In genomic region chr15:72733941-72734738, GRCh38 we compare ENCODE assay signal across 19 cellular contexts. TPM values are rescaled to one million over a fixed set of nuclear protein-coding genes. Genes with fewer than 3 reads are reported as not detected.
"Had no signal": no experiment of that assay in that cellular context is flagged by ENCODE, and none has a peak within 500 bp of the region (broad histone marks: within the 10 kb centered on the region; RNA-seq: fewer than 3 reads in every experiment).

No MANE protein-coding gene starts in this region.

- H3K27me3 ChIP-seq: body of pancreas, upper lobe of left lung had no signal

- H3K4me3 Mint-ChIP-seq: activated CD4-positive, alpha-beta T cell treated with anti-CD3 and anti-CD28 coated beads, Interleukin-2, amount 10 ng/mL, durations not matched to agents 24 days and 14 days; effector memory CD8-positive, alpha-beta T cell; neural crest cell; stimulated activated naive CD8-positive, alpha-beta T cell treated with anti-CD3 and anti-CD28 coated beads, Interleukin-15, Interleukin-2, amounts not matched to agents 100 ng/mL and 50 ng/mL, for 24 hours; WTC11 had no signal

- H3K27ac ChIP-seq: body of pancreas, upper lobe of left lung had no signal

- H3K9me3 ChIP-seq: body of pancreas, upper lobe of left lung had no signal

- H3K4me1 ChIP-seq: upper lobe of left lung had no signal

- DNase-seq: activated CD4-positive, alpha-beta T cell treated with anti-CD3 and anti-CD28 coated beads, Interleukin-2, amount 10 ng/mL, durations not matched to agents 24 days and 14 days; activated CD8-positive, alpha-beta memory T cell treated with anti-CD3 and anti-CD28 coated beads for 24 hours; amniotic stem cell; body of pancreas; central memory CD4-positive, alpha-beta T cell; cortex of kidney; effector memory CD8-positive, alpha-beta T cell; left colon; stimulated activated CD4-positive, alpha-beta T cell treated with anti-CD3 and anti-CD28 coated beads, Interleukin-2, amount 100 ng/mL, for 48 hours; stimulated activated CD8-positive, alpha-beta memory T cell treated with anti-CD3 and anti-CD28 coated beads, Interleukin-4, amount 100 ng/mL, for 48 hours; upper lobe of left lung had no signal

- H3K27ac Mint-ChIP-seq: activated CD4-positive, alpha-beta T cell treated with anti-CD3 and anti-CD28 coated beads, Interleukin-2, amount 10 ng/mL, durations not matched to agents 24 days and 14 days; activated naive CD4-positive, alpha-beta T cell treated with anti-CD3 and anti-CD28 coated beads, Interleukin-2, amount 50 U/mL, for 72 hours; stimulated activated naive CD8-positive, alpha-beta T cell treated with anti-CD3 and anti-CD28 coated beads, Interleukin-15, Interleukin-2, amounts not matched to agents 100 ng/mL and 50 ng/mL, for 24 hours; WTC11 had no signal

- H3K27me3 Mint-ChIP-seq: activated CD4-positive, alpha-beta T cell treated with anti-CD3 and anti-CD28 coated beads, Interleukin-2, amount 10 ng/mL, durations not matched to agents 24 days and 14 days; effector memory CD8-positive, alpha-beta T cell; stimulated activated naive CD8-positive, alpha-beta T cell treated with anti-CD3 and anti-CD28 coated beads, Interleukin-15, Interleukin-2, amounts not matched to agents 100 ng/mL and 50 ng/mL, for 24 hours had no signal

- H3K4me3 ChIP-seq: body of pancreas, upper lobe of left lung had no signal

- H3K9me3 Mint-ChIP-seq: effector memory CD8-positive, alpha-beta T cell; neural crest cell; stimulated activated naive CD8-positive, alpha-beta T cell treated with anti-CD3 and anti-CD28 coated beads, Interleukin-15, Interleukin-2, amounts not matched to agents 100 ng/mL and 50 ng/mL, for 24 hours; WTC11 had no signal

- H3K4me1 Mint-ChIP-seq: neural crest cell, WTC11 had no signal

- ATAC-seq: activated naive CD4-positive, alpha-beta T cell treated with anti-CD3 and anti-CD28 coated beads, Interleukin-2, amount 50 U/mL, for 72 hours; body of pancreas; effector memory CD8-positive, alpha-beta T cell; left colon; WTC11 had no signal

RNA-seq across cellular contexts. Expression of gene HIGD2B, which starts 48.2 kb away (rescaled TPM):
- total RNA-seq: activated CD4-positive, alpha-beta T cell treated with anti-CD3 and anti-CD28 coated beads, Interleukin-2, amount 10 ng/mL, durations not matched to agents 24 days and 14 days; body of pancreas; left colon; mucosa of gallbladder; neural crest cell; osteocyte; temporal lobe; upper lobe of left lung; WTC11 had no signal
- polyA plus RNA-seq: esophagus had no signal
